ENCODE assay signal across 8 cellular contexts in the genomic region with DNA sequence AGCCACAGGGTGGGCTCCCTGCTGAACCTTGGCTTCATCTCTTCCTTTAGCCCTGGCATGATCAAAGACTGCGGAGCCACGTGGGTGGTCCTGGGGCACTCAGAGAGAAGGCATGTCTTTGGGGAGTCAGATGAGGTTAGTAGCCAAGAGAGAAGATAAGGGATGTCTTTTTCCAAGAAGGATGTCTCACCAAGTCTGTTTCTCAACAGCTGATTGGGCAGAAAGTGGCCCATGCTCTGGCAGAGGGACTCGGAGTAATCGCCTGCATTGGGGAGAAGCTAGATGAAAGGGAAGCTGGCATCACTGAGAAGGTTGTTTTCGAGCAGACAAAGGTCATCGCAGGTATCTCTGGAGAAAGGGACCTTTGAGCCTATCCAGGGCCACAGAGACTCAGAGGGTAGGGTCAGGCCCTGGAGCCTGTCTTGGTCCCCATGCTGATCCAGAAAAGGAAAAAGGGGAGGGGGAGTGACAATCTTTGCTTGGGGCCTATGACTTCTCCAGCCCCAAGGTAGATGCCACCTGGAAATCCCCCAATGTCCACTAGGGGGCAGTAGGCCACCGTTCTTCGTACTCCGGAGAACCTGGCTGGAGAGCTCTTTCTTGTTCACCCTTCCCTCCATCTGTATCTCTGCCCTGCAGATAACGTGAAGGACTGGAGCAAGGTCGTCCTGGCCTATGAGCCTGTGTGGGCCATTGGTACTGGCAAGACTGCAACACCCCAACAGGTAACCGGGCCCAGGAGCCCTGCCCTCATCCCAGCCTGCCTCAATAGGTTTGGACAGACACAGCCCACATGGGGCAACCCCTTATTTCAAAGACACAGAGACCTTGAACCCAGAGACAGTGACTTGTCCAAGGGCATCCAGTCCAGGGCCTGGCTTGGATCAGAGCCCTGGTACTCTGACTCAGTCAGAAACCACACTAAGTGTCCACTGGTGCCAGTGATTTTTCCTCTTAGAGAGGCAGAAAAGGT. TPM values are rescaled to one million over a fixed set of nuclear protein-coding genes. Genes with fewer than 3 reads are reported as not detected.
DNase-seq lines count a peak whose midpoint lies in the region; ATAC-seq lines count a peak whose summit lies in the region.

No MANE protein-coding gene starts in this region.

- DNase-seq in Right ventricle myocardium superior (peak; percentile 78), Right ventricle myocardium inferior (ENCODE audit: missing footprints) (no peak), NCI-H2196 treated with DMSO at 0.1 percent for 48 hours (lab: John Stamatoyannopoulos, UW; ENCODE audit: unreplicated experiment) (peak; percentile 13), cerebellum (ENCODE audit: low spot score) (peak; percentile 87), left kidney (ENCODE audit: low read depth, low spot score) (peak; percentile 94)
- peak; percentile 75 for DNase-seq in activated CD4-positive, CD25-positive, alpha-beta regulatory T cell treated with anti-CD3 and anti-CD28 coated beads, Interleukin-2, amount 50 U/mL, for 16 hours (ENCODE audit: low read depth, low spot score)
- DNase-seq in stimulated activated CD4-positive, alpha-beta T cell treated with anti-CD3 and anti-CD28 coated beads, Interleukin-1b, Interleukin-23, amount 100 ng/mL, for 48 hours, result peak; percentile 84

- intact Hi-C loops in Right ventricle myocardium superior (cut with DNase I) (no loop called here), Right ventricle myocardium inferior (cut with DNase I) (loop anchor here (5.0 to 10.0 kb wide), 2 partner anchors 73 to 235 kb away; a partner anchor contains a TSS)

- ATAC-seq in Right ventricle myocardium superior (ENCODE audit: poor library complexity) (peak; percentile 4), Right ventricle myocardium inferior (no peak), HG02938 (IDR thresholded peaks at IDR 0.05; ENCODE audit: unreplicated experiment) (no peak)

RNA-seq across cellular contexts. Expression of a gene that starts 2.0 kb away (rescaled TPM):
- total RNA-seq in Right ventricle myocardium superior, result 804 TPM
- total RNA-seq in Right ventricle myocardium inferior, result 832 TPM
- total RNA-seq in cerebellum, result 270 TPM

RNA-seq across cellular contexts. Expression of a gene that starts 3.8 kb away (rescaled TPM):
- total RNA-seq in Right ventricle myocardium superior (3.2 TPM), Right ventricle myocardium inferior (3.0 TPM), cerebellum (3.1 TPM)

RNA-seq across cellular contexts. Expression of a gene that starts 17.4 kb away (rescaled TPM):
- total RNA-seq in Right ventricle myocardium superior (63.0 TPM), Right ventricle myocardium inferior (62.0 TPM), cerebellum (45.4 TPM)

RNA-seq across cellular contexts. Expression of a gene that starts 18.2 kb away (rescaled TPM):
- total RNA-seq in Right ventricle myocardium superior (1.3 TPM), Right ventricle myocardium inferior (1.2 TPM), cerebellum (10.2 TPM)

RNA-seq across cellular contexts. Expression of a gene that starts 28.6 kb away (rescaled TPM):
- total RNA-seq in Right ventricle myocardium superior (2.9 TPM), Right ventricle myocardium inferior (4.0 TPM), cerebellum (5.5 TPM)
